In the genomic region with DNA sequence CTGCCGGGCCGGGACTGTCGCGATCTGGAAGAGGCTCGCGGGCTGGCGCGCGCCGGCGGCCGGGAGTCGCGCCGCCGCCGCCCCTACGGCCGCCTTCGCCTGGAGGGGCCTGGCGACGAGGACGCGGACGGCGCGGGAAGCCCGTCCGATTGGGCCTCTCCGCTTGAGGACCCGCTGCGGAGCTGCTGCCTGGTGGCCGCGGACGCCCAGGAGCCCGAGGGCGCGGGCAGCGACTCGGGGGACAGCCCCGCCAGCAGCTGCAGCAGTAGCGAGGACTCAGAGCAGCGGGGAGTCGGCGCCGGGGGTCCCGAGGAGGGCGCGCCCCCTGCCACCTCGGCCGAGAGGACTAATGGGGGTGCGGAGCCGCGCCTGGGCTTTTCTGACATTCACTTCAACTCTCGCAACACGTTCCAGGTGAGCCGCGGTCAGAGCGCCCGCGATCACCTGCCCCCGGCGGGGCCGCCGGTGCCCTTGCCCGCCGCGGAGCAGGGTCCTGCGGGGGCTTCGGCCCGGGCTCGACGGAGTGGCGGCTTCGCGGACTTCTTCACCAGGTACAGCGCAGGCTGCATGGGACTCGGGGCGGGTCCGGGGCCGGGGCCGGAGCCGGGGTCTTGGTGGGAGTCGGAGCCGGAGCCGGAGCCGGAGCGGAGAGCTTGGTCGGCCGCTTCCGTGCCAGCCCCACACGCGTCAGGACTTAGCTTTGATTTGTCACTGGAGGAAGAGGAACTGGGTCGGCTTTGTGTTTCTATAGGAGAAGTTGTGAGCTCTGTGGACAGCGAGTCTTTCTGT, we compare ENCODE assay signal across 1 cellular context.
TF ChIP-seq lines count a peak whose summit lies in the region.

No MANE protein-coding gene starts in this region.

TF ChIP-seq in GM23338, 12 proteins besides CTCF, POLR2A, EP300 and RAD21:
- TF ChIP-seq, protein P1, sequence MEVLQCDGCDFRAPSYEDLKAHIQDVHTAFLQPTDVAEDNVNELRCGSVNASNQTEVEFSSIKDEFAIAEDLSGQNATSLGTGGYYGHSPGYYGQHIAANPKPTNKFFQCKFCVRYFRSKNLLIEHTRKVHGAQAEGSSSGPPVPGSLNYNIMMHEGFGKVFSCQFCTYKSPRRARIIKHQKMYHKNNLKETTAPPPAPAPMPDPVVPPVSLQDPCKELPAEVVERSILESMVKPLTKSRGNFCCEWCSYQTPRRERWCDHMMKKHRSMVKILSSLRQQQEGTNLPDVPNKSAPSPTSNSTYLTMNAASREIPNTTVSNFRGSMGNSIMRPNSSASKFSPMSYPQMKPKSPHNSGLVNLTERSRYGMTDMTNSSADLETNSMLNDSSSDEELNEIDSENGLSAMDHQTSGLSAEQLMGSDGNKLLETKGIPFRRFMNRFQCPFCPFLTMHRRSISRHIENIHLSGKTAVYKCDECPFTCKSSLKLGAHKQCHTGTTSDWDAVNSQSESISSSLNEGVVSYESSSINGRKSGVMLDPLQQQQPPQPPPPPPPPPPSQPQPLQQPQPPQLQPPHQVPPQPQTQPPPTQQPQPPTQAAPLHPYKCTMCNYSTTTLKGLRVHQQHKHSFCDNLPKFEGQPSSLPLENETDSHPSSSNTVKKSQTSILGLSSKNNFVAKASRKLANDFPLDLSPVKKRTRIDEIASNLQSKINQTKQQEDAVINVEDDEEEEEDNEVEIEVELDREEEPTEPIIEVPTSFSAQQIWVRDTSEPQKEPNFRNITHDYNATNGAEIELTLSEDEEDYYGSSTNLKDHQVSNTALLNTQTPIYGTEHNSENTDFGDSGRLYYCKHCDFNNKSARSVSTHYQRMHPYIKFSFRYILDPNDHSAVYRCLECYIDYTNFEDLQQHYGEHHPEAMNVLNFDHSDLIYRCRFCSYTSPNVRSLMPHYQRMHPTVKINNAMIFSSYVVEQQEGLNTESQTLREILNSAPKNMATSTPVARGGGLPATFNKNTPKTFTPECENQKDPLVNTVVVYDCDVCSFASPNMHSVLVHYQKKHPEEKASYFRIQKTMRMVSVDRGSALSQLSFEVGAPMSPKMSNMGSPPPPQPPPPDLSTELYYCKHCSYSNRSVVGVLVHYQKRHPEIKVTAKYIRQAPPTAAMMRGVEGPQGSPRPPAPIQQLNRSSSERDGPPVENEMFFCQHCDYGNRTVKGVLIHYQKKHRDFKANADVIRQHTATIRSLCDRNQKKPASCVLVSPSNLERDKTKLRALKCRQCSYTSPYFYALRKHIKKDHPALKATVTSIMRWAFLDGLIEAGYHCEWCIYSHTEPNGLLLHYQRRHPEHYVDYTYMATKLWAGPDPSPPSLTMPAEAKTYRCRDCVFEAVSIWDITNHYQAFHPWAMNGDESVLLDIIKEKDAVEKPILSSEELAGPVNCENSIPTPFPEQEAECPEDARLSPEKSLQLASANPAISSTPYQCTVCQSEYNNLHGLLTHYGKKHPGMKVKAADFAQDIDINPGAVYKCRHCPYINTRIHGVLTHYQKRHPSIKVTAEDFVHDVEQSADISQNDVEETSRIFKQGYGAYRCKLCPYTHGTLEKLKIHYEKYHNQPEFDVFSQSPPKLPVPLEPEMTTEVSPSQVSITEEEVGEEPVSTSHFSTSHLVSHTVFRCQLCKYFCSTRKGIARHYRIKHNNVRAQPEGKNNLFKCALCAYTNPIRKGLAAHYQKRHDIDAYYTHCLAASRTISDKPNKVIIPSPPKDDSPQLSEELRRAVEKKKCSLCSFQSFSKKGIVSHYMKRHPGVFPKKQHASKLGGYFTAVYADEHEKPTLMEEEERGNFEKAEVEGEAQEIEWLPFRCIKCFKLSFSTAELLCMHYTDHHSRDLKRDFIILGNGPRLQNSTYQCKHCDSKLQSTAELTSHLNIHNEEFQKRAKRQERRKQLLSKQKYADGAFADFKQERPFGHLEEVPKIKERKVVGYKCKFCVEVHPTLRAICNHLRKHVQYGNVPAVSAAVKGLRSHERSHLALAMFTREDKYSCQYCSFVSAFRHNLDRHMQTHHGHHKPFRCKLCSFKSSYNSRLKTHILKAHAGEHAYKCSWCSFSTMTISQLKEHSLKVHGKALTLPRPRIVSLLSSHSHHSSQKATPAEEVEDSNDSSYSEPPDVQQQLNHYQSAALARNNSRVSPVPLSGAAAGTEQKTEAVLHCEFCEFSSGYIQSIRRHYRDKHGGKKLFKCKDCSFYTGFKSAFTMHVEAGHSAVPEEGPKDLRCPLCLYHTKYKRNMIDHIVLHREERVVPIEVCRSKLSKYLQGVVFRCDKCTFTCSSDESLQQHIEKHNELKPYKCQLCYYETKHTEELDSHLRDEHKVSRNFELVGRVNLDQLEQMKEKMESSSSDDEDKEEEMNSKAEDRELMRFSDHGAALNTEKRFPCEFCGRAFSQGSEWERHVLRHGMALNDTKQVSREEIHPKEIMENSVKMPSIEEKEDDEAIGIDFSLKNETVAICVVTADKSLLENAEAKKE (CRISPR knock-in tag; IDR thresholded peaks at IDR 0.05), result no peak
- TF ChIP-seq EZH2 (IDR thresholded peaks at IDR 0.05; ENCODE audit: low read depth, unreplicated experiment), result peak; percentile 53
TF ChIP-seq in GM23338: peak in this region for 1.
